In the genomic region with DNA sequence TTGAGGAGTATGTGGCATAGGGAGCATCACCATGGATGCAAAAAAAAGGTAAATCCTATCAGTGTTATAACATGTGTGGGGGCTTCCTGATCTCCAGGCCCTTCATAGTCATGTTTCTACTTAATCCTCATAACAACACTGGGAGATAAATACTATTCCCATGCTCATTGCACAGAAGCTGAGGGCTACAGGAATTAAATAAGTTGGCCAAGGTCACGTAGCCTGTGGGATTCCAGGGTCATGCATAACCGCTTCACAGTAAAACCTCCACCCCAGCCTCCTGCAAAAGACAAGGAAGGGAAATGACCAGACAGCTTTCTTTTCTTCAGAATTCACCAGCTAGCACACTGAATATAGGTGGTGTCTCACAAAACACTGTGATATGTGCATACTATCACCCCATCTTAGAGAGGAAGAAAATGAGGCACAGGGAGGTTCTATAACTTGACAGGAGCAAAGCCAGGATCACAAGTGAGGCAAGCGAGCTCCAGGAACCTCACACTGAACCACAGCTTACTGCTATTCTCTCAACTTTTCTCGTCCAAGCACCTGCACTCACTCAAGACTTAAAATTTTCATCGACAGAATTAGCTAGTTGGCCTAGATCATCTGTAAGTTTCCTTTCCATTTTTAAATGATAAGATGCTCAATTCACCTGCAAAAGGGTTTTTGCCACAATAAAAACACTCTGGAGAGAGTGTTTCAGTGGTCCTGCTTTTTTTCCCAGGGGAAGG, we compare ENCODE assay signal across 20 cellular contexts. TPM values are rescaled to one million over a fixed set of nuclear protein-coding genes. Genes with fewer than 3 reads are reported as not detected.
DNase-seq lines count a peak whose midpoint lies in the region; ATAC-seq and TF ChIP-seq lines count a peak whose summit lies in the region.
"Had no signal": no experiment of that assay in that cellular context is flagged by ENCODE, and none has a peak within 500 bp of the region (broad histone marks: within the 10 kb centered on the region; RNA-seq: fewer than 3 reads in every experiment).

No MANE protein-coding gene starts in this region.

- no peaks in the 10 kb centered on the region for H4K20me1 ChIP-seq in hepatocyte (ENCODE audit: insufficient read depth, poor library complexity, severe bottlenecking)

- H3K9me3 ChIP-seq in hepatocyte (ENCODE audit: low read depth) (no peaks in the 10 kb centered on the region), spleen (no peaks in the 10 kb centered on the region)
- H3K9me3 ChIP-seq: psoas muscle, thyroid gland had no signal

- 87% methylated on average over 5 of the region's 5 CpGs for WGBS in hepatocyte (ENCODE audit: low lambda C conversion rate, missing lambda C conversion rate)
- WGBS in spleen, 5 donors: 59 to 74% (median 69%) methylated on average over 5 of the region's 5 CpGs

- no peaks in the 10 kb centered on the region for H3K36me3 ChIP-seq in hepatocyte (replicated peaks; ENCODE audit: insufficient read depth, low read depth)
- H3K36me3 ChIP-seq in spleen: peaks cover 0 to 6% (median 0%) of the 10 kb centered on the region in 6 donors
- H3K36me3 ChIP-seq: neural progenitor cell, thyroid gland had no signal

- ATAC-seq in GM21526 (IDR thresholded peaks at IDR 0.05; ENCODE audit: low FRiP score, unreplicated experiment): no peak
- ATAC-seq: activated CD4-positive, CD25-positive, alpha-beta regulatory T cell treated with anti-CD3 and anti-CD28 coated beads, Interleukin-2, amount 50 U/mL, for 24 hours; activated T-cell treated with anti-CD3 and anti-CD28 coated beads, Interleukin-2, amount 50 U/mL, for 4 hours; left lobe of liver; Panc1; psoas muscle had no signal

- TF ChIP-seq POLR2A in spleen (IDR thresholded peaks at IDR 0.05): no peak

- peaks cover 17% of the 10 kb centered on the region for H3K79me2 ChIP-seq in hepatocyte

- H3K27ac ChIP-seq in hepatocyte (peak overlapping the region; percentile 77), spleen (peak overlapping the region in 5 of 8 donors; percentile 1 to 57 (median 22))
- H3K27ac ChIP-seq: neural progenitor cell, psoas muscle, thyroid gland had no signal

- peak; percentile 62 for DNase-seq in HCEC 1CT
- DNase-seq in hepatocyte (ENCODE audit: low spot score): no peak
- no peak for DNase-seq in spleen
- DNase-seq in NCI-H1417 (lab: John Stamatoyannopoulos, UW): no peak
- DNase-seq in middle frontal gyrus (ENCODE audit: extremely low spot score, low spot score): no peak
- DNase-seq: activated naive CD4-positive, alpha-beta T cell treated with Interleukin-2 at 50 U/mL for 16 hours; activated T-cell treated with anti-CD3 and anti-CD28 coated beads, Interleukin-2, amount 50 U/mL, for 4 hours; NCI-H187; psoas muscle; small intestine; stimulated activated CD4-positive, alpha-beta T cell treated with anti-CD3 and anti-CD28 coated beads, Interleukin-4, amount 100 ng/mL, for 1 hour; stimulated activated naive CD8-positive, alpha-beta T cell treated with anti-CD3 and anti-CD28 coated beads, Interleukin-15, Interleukin-2, amounts not matched to agents 100 U/mL and 50 U/mL, for 24 hours; T-helper 9 cell; thyroid gland had no signal

- peak overlapping the region; percentile 16; the same call in 1 of the 2 replicates for H3K4me3 ChIP-seq in WI38 (ENCODE audit: low read depth, low read length)
- no peak overlapping the region for H3K4me3 ChIP-seq in hepatocyte
- H3K4me3 ChIP-seq in spleen: no peak overlapping the region
- H3K4me3 ChIP-seq: neural progenitor cell, psoas muscle, thyroid gland had no signal

- H3K4me1 ChIP-seq in hepatocyte (ENCODE audit: insufficient read depth) (peaks cover 8% of the 10 kb centered on the region), spleen (peaks cover 19 to 97% (median 71%) of the 10 kb centered on the region in 6 donors)
- H3K4me1 ChIP-seq: neural progenitor cell had no signal

- no peaks in the 10 kb centered on the region for H3K9me2 ChIP-seq in hepatocyte (replicated peaks; ENCODE audit: insufficient read depth)

- TF ChIP-seq CTCF in WI38 (IDR thresholded peaks at IDR 0.05; ENCODE audit: low read depth, low read length) (no peak), hepatocyte (IDR thresholded peaks at IDR 0.05; ENCODE audit: poor library complexity) (no peak), spleen (IDR thresholded peaks at IDR 0.05 in 8 of 11, conservative IDR thresholded peaks at IDR 0.05 in 3 of 11) (no peak)

- H2AFZ ChIP-seq in hepatocyte: no peak overlapping the region
- H2AFZ ChIP-seq: neural progenitor cell had no signal

- intact Hi-C loops in spleen (cut with DNase I; ENCODE audit: low total_unique reads): no loop called here

- H3K4me2 ChIP-seq in hepatocyte: peak overlapping the region; percentile 6
- H3K4me2 ChIP-seq: neural progenitor cell had no signal

- H3K27me3 ChIP-seq in hepatocyte: no peaks in the 10 kb centered on the region
- H3K27me3 ChIP-seq in spleen (replicated peaks in 1 of 7): no peaks in the 10 kb centered on the region
- H3K27me3 ChIP-seq: neural progenitor cell, thyroid gland had no signal

RNA-seq across cellular contexts. Expression of a gene that starts 13.4 kb away (rescaled TPM):
- total RNA-seq in hepatocyte (8.7 and 12.1 TPM in 2 replicates), spleen (10 to 100 TPM; 22.4 to 33.8 (median 28.5) TPM)
- polyA plus RNA-seq in hepatocyte (8.9 and 9.5 TPM in 2 replicates), spleen (10 to 100 TPM; 13.5 to 16.4 (median 15.6) TPM)
